8 cellular contexts compared by ENCODE assay signal in the genomic region with DNA sequence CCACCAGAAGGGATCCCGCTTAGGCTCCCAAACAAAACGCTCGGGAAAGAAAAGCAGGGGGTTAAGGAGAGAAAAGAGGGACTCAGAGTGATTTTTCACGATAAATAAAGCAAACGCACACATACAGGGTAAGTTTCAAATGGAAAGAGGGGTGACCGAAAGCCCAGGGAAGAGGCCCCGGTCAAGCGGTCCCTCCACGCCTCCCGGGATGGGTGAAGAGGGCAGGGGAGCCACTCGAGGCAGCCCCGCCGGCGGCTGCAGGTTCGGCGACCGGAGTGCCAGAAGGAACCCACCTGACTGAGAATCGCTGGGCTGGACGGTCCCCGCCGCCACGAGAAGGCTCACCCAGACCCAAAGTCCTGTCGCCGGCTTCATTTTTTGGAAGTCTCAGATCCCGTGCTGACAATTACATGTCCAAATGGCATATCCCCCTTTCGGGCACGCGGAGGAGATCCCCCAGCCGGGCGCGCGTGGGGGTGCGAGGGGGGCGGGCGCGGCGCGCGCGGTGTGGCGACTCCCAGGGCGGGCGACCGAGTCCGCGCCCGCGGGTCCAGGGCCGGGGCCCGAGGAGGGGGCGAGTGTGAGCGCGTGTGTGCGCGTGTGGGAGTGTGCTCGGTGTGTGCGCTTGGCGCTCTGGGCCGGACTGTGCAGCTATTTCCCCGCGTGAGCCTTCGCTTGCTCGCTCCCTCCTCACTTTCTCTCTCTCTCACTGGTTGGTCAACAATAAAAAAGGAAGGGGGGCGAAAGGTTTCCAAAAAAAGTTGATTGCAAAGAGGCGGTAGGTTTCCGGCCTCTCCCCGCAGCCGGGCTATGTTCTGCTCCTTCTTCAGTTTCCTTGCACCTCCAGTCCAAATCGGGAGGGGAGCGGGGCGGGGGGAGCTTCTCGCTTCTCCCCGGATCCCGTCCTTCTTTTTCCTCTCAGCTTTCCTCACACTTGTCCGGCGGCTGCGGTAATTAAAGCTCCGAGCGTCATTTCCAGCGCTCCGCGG. TPM values are rescaled to one million over a fixed set of nuclear protein-coding genes. Genes with fewer than 3 reads are reported as not detected.
A peak's percentile ranks its signal among the peaks of the same experiment; 100 is the strongest.
DNase-seq lines count a peak whose midpoint lies in the region; ATAC-seq, FAIRE-seq and TF ChIP-seq lines count a peak whose summit lies in the region.

A gene (minus strand): TSS at position 647 of the 989 bp plus-strand sequence. CDS start 272 bp downstream, at position 375.

- H3K9me3 Mint-ChIP-seq in Caco-2 (ENCODE audit: unreplicated experiment) (no peaks in the 10 kb centered on the region), chondrocyte (ENCODE audit: low read depth) (no peaks in the 10 kb centered on the region)

- no peaks in the 10 kb centered on the region for H3K36me3 Mint-ChIP-seq in Caco-2 (ENCODE audit: insufficient read depth, unreplicated experiment)
- H3K36me3 Mint-ChIP-seq in chondrocyte (ENCODE audit: low read depth) = no peaks in the 10 kb centered on the region

- no peak for TF ChIP-seq RAD21 in HepG2 (CRISPR knock-in tag; IDR thresholded peaks at IDR 0.05)

- in situ Hi-C loops in HepG2 (cut with HindIII; ENCODE audit: extremely low pct_ligation_motif_present, low pct_unique_long_range_greater_than_20kb) = no loop called here

- H3K4me1 ChIP-seq in Caco-2 = peaks cover 16% of the 10 kb centered on the region
- peaks cover 9% of the 10 kb centered on the region; the same call in 1 of the 2 replicates for H3K4me1 ChIP-seq in HUES64 (ENCODE audit: insufficient read depth, low read length)
- H3K4me1 ChIP-seq in HepG2 (ENCODE audit: insufficient read depth, low read length) = peaks cover 20% of the 10 kb centered on the region

- TF ChIP-seq POLR2A in HepG2 (IDR thresholded peaks at IDR 0.05; ENCODE audit: insufficient read depth in 1 of 2, low read depth in 2 of 2, low read length in 2 of 2) = no peak

- no peaks in the 10 kb centered on the region for H3K79me2 ChIP-seq in HepG2 (ENCODE audit: insufficient read depth, low read length)

- under 1% methylated on average over 69 of the region's 82 CpGs for WGBS in HUES64
- 8% methylated on average over 75 of the region's 82 CpGs for WGBS in HepG2 (ENCODE audit: low lambda C conversion rate)

- BruUV-seq in Caco-2 (replicated peaks; lab: Mats Ljungman, UMichigan) (no TSS peak), HepG2 (replicated peaks; lab: Mats Ljungman, UMichigan) (no TSS peak)

- no peak for TF ChIP-seq CTCF in Caco-2 (IDR thresholded peaks at IDR 0.05; ENCODE audit: insufficient read depth in 1 of 2, low read depth in 1 of 2, low read length in 1 of 2, severe bottlenecking in 1 of 2, unreplicated experiment in 1 of 2)
- no peak for TF ChIP-seq CTCF in chondrocyte (IDR thresholded peaks at IDR 0.05)
- TF ChIP-seq CTCF in HepG2 (CRISPR knock-in tag; IDR thresholded peaks at IDR 0.05) = no peak

- peaks cover 18% of the 10 kb centered on the region for H3K4me1 Mint-ChIP-seq in Caco-2 (ENCODE audit: low read depth, unreplicated experiment)
- peaks cover 19% of the 10 kb centered on the region for H3K4me1 Mint-ChIP-seq in chondrocyte (ENCODE audit: low read depth)

- no peaks in the 10 kb centered on the region for H4K20me1 ChIP-seq in HepG2 (ENCODE audit: insufficient read depth, low read length)

- no peak for FAIRE-seq in HepG2 (lab: Jason Lieb, UNC)

- H3K4me3 Mint-ChIP-seq in Caco-2 (ENCODE audit: unreplicated experiment) (peak within 1 kb of the TSS; percentile 69), chondrocyte (ENCODE audit: unreplicated experiment) (peak within 1 kb of the TSS; percentile 87)

- H3K4me2 ChIP-seq in HepG2 (ENCODE audit: low read depth, low read length) = peak within 1 kb of the TSS; percentile 77

- intact Hi-C loops in Caco-2 (cut with micrococcal nuclease; ENCODE audit: unreplicated experiment) (no loop called here), HepG2 (cut with micrococcal nuclease; ENCODE audit: unreplicated experiment) (no loop called here)

- no peak within 1 kb of the TSS for H2AFZ ChIP-seq in HepG2 (ENCODE audit: low read length)

- H3K4me3 ChIP-seq in Caco-2 (ENCODE audit: low read depth, low read length) (peak within 1 kb of the TSS; percentile 21), HUES64 (ENCODE audit: low read length) (peak within 1 kb of the TSS; percentile 74), HepG2 (replicated peaks in 1 of 3; ENCODE audit: insufficient read depth in 1 of 3, low read depth in 2 of 3, low read length in 3 of 3) (peak within 1 kb of the TSS; percentile 37 to 65 (median 61))

- H3K27ac Mint-ChIP-seq in Caco-2 (ENCODE audit: unreplicated experiment) (no peak within 1 kb of the TSS), chondrocyte (ENCODE audit: unreplicated experiment) (no peak within 1 kb of the TSS)

- peak; percentile 48 for ATAC-seq in HepG2

- no peaks in the 10 kb centered on the region for H3K36me3 ChIP-seq in Caco-2 (ENCODE audit: control insufficient read depth, insufficient read depth, low read length)
- H3K36me3 ChIP-seq in HUES64 (ENCODE audit: insufficient read depth, low read length) = no peaks in the 10 kb centered on the region
- no peaks in the 10 kb centered on the region for H3K36me3 ChIP-seq in HepG2 (replicated peaks in 1 of 2; ENCODE audit: control insufficient read depth in 1 of 2, insufficient read depth in 2 of 2, low read length in 2 of 2)

- peak within 1 kb of the TSS; percentile 27; the same call in 1 of the 2 replicates for H3K9ac ChIP-seq in HUES64 (ENCODE audit: low read depth, low read length)
- no peak within 1 kb of the TSS for H3K9ac ChIP-seq in HepG2 (ENCODE audit: insufficient read depth, low read depth, low read length)

- CTCF ChIA-PET in Caco-2 (lab: Charles Lee) = interaction anchor here (0.6 kb wide), 1 partner anchor 49 kb away, joined by 3 read pairs; no protein-coding TSS in a partner anchor
- CTCF ChIA-PET in HepG2 (lab: Yijun Ruan, JAX; ENCODE audit: low intra/inter-chr PET ratio, low total read pairs) = no interaction called here

- H3K27ac ChIP-seq in HUES64 (ENCODE audit: low read depth, low read length) (no peak within 1 kb of the TSS), HepG2 (ENCODE audit: extremely low read length, insufficient read depth, low read length) (no peak within 1 kb of the TSS), substantia nigra (ENCODE audit: low read depth, low read length, poor library complexity, severe bottlenecking) (peak within 1 kb of the TSS; percentile 60)

- POLR2A ChIA-PET in Caco-2 (lab: Charles Lee) (interaction anchor here (0.6 kb wide), 1 partner anchor 1019 kb away, joined by 6 read pairs; no protein-coding TSS in a partner anchor), HepG2 (lab: Yijun Ruan, JAX) (no interaction called here)

- H3K27me3 ChIP-seq in Caco-2 (replicated peaks; ENCODE audit: control insufficient read depth, insufficient read depth, low read length) = peaks cover 6% of the 10 kb centered on the region
- H3K27me3 ChIP-seq in HUES64 (ENCODE audit: insufficient read depth, low read length) = peaks cover 70% of the 10 kb centered on the region
- peaks cover 5 to 45% of the 10 kb centered on the region in 2 experiments; a peak in 4 of 5 replicates for H3K27me3 ChIP-seq in HepG2 (ENCODE audit: control insufficient read depth in 1 of 2, insufficient read depth in 2 of 2, low read length in 2 of 2)

- peak in 1 of 2 experiments; percentile 7 for DNase-seq in Caco-2
- peak; percentile 66 for DNase-seq in chondrocyte (ENCODE audit: low spot score)
- no peak for DNase-seq in HepG2 (ENCODE audit: low spot score)
- peak in 29 of 49 donors; percentile 5 to 75 (median 53) for DNase-seq in substantia nigra (lab: John Stamatoyannopoulos, UW)
- no peak for DNase-seq in SHP77 (lab: John Stamatoyannopoulos, UW)
- no peak for DNase-seq in UCSD-AML1 (lab: John Stamatoyannopoulos, UW; ENCODE audit: unreplicated experiment)
- no peak for DNase-seq in GM19240 (ENCODE audit: insufficient read length, low spot score)

- no peak for TF ChIP-seq EP300 in HepG2 (IDR thresholded peaks at IDR 0.05; ENCODE audit: low read depth in 2 of 2, low read length in 2 of 2)
- no peak for TF ChIP-seq EP300 in HepG2 (CRISPR knock-in tag; IDR thresholded peaks at IDR 0.05; ENCODE audit: borderline replicate concordance)

- H3K27me3 Mint-ChIP-seq in Caco-2 (ENCODE audit: insufficient read depth, unreplicated experiment) = peaks cover 30% of the 10 kb centered on the region
- peaks cover 16% of the 10 kb centered on the region for H3K27me3 Mint-ChIP-seq in chondrocyte (ENCODE audit: low read depth)

- H3K9me3 ChIP-seq in Caco-2 = no peaks in the 10 kb centered on the region
- H3K9me3 ChIP-seq in HUES64 (ENCODE audit: insufficient read depth, low read depth, low read length) = no peaks in the 10 kb centered on the region
- H3K9me3 ChIP-seq in HepG2 (ENCODE audit: low read length) = no peaks in the 10 kb centered on the region

TF ChIP-seq in HepG2, 621 proteins besides CTCF, POLR2A, EP300 and RAD21 (continues in another document):
- TF ChIP-seq ZNF501 (CRISPR knock-in tag; IDR thresholded peaks at IDR 0.05) (0 out of 2 replicates have a peak, but pooled peaks have one; percentile 14), IRX3 (CRISPR knock-in tag; IDR thresholded peaks at IDR 0.05; ENCODE audit: borderline replicate concordance, low read depth) (no peak)

RNA-seq across cellular contexts. Expression of the gene that starts here (rescaled TPM):
- total RNA-seq in Caco-2 (2022) (not detected in 2 replicates), chondrocyte (0.77 to 4.1 TPM (median 1.3 TPM) in 3 replicates), HepG2 (2016; rRNA removed; fragmentation: Illumina TruSeq; extraction: Trizol) (not detected in 2 replicates)
- 0.70 TPM for polyA plus RNA-seq in HUES64 (2013, experiment 1 of 2)
- 1.4 TPM for polyA plus RNA-seq in HUES64 (2013, experiment 2 of 2)
- total RNA-seq in HepG2 (2016; cell fraction: cytosol; rRNA removed; fragmentation: Illumina TruSeq; extraction: Trizol; ENCODE audit: low read depth) = not detected in 2 replicates
- not detected in 2 replicates for total RNA-seq in HepG2 (2016; cell fraction: insoluble cytoplasmic fraction; rRNA removed; fragmentation: Illumina TruSeq; extraction: Trizol)
- total RNA-seq in HepG2 (2016; cell fraction: membrane; rRNA removed; fragmentation: Illumina TruSeq; extraction: Trizol) = not detected in 2 replicates
- not detected in 2 replicates for total RNA-seq in HepG2 (2016; cell fraction: nucleus; rRNA removed; fragmentation: Illumina TruSeq; extraction: Trizol)
- 0.04 TPM in 1 of 2 replicates, not detected in the other for polyA plus RNA-seq in HepG2 (2011; rRNA removed)
- not detected in 2 replicates for polyA plus RNA-seq in HepG2 (2011; cell fraction: cytosol; rRNA removed)
- not detected in 2 replicates for polyA plus RNA-seq in HepG2 (2011; cell fraction: nucleus; rRNA removed)
- not detected in 2 replicates for polyA plus RNA-seq in HepG2 (2012)
- not detected in 2 replicates for polyA plus RNA-seq in HepG2 (2016; cell fraction: cytosol; fragmentation: Illumina TruSeq; extraction: Trizol; ENCODE audit: low read depth)
- polyA plus RNA-seq in HepG2 (2016; cell fraction: insoluble cytoplasmic fraction; fragmentation: Illumina TruSeq; extraction: Trizol; ENCODE audit: low read depth) = not detected in 2 replicates
- polyA plus RNA-seq in HepG2 (2016; cell fraction: membrane; fragmentation: Illumina TruSeq; extraction: Trizol; ENCODE audit: low read depth) = not detected in 2 replicates
- polyA plus RNA-seq in HepG2 (2016; cell fraction: nucleus; fragmentation: Illumina TruSeq; extraction: Trizol; ENCODE audit: insufficient read depth, low read depth) = not detected in 2 replicates
- polyA minus RNA-seq in HepG2 (2011; rRNA and poly(A)+ RNA removed; ENCODE audit: low replicate concordance) = 0.22 and 2.9 TPM in 2 replicates
- not detected in 2 replicates for polyA minus RNA-seq in HepG2 (2011; cell fraction: cytosol; rRNA and poly(A)+ RNA removed)
- polyA minus RNA-seq in HepG2 (2011; cell fraction: nucleus; rRNA and poly(A)+ RNA removed) = not detected in 2 replicates

Comparison
In these comparisons a context has a peak if more than half of its experiments do, and no peak if none do; other contexts are left out.
1. DNase-seq: peak in chondrocyte (single experiment) and substantia nigra (29 of 49); none in HepG2 (single experiment), SHP77 (0 of 2), UCSD-AML1 (single experiment) and GM19240 (single experiment).
2. H3K4me3 ChIP-seq: peak in every context shown above with its lines; median percentile 74 in HUES64; 61 in HepG2; 21 in Caco-2.